9 cellular contexts compared by ENCODE assay signal in the genomic region with DNA sequence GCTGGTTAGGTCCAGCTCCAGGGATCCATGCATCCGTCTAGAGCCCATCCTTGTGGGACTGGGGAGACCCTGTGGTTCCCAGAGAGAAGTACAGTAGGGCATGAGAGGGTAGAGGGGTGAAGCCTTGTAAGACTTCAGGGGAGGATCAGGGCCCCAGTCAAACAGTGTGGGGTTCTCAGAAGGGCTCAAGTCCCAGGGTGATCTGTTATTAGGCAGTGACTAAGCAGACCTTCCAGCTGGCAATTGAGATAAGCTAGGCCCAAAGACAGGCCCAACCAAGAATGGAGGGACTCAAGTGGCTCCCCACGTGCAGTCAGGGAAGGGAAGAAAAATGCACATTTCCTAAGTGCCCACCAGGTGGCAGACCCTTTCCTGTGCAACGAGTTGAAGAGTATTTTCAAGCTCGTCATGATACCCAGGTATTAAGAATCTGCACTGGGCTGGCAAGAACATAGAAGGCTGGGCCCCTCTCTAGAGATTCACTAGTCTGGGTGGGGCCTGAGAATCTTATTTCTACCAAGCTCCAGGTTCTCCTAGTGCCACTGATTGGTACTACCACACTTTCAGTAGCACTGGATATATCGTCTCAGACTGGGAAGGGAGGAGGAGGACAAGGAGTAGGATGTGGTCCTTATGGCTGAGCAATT.
DNase-seq lines count a peak whose midpoint lies in the region; ATAC-seq, FAIRE-seq and TF ChIP-seq lines count a peak whose summit lies in the region.
"Had no signal": no experiment of that assay in that cellular context is flagged by ENCODE, and none has a peak within 500 bp of the region (broad histone marks: within the 10 kb centered on the region; RNA-seq: fewer than 3 reads in every experiment).

No MANE protein-coding gene starts in this region.

- H3K27ac ChIP-seq in HepG2 (ENCODE audit: extremely low read length, insufficient read depth, low read length) = no peak overlapping the region

- H3K79me2 ChIP-seq in HepG2 (ENCODE audit: insufficient read depth, low read length) = no peaks in the 10 kb centered on the region

- CTCF ChIA-PET in HepG2 (lab: Yijun Ruan, JAX; ENCODE audit: low intra/inter-chr PET ratio, low total read pairs) = interaction anchor here (1.3 to 1.7 kb wide), 2 partner anchors 52 to 455 kb away, joined by 8 read pairs; no protein-coding TSS in a partner anchor

- WGBS in HepG2 (ENCODE audit: low lambda C conversion rate) = 72% methylated on average over 4 of the region's 5 CpGs

- in situ Hi-C loops in HepG2 (cut with HindIII; ENCODE audit: extremely low pct_ligation_motif_present, low pct_unique_long_range_greater_than_20kb) = no loop called here

- peak; percentile 91 for TF ChIP-seq CTCF in chondrocyte (IDR thresholded peaks at IDR 0.05)
- peak; percentile 73 for TF ChIP-seq CTCF in HepG2 (CRISPR knock-in tag; IDR thresholded peaks at IDR 0.05)

- intact Hi-C loops in HepG2 (cut with micrococcal nuclease; ENCODE audit: unreplicated experiment) = loop anchor here (1.0 to 5.0 kb wide), 4 partner anchors 53 to 498 kb away; no protein-coding TSS in a partner anchor

- no peak for TF ChIP-seq POLR2A in HepG2 (IDR thresholded peaks at IDR 0.05; ENCODE audit: insufficient read depth in 1 of 2, low read depth in 2 of 2, low read length in 2 of 2)

- DNase-seq in NCI-H1694 (lab: John Stamatoyannopoulos, UW) (peak; percentile 9), NCI-H1694 treated with DMSO at 0.1 percent for 48 hours (lab: John Stamatoyannopoulos, UW) (no peak), RCC 7860 (ENCODE audit: low spot score) (peak; percentile 6), chondrocyte (ENCODE audit: low spot score) (no peak), HepG2 (ENCODE audit: low spot score) (peak; percentile 26)
- peak; percentile 17 to 20 for DNase-seq in stimulated activated naive CD8-positive, alpha-beta T cell treated with anti-CD3 and anti-CD28 coated beads, Interleukin-15, amount 100 ng/mL, for 72 hours

- H3K4me2 ChIP-seq in HepG2 (ENCODE audit: low read depth, low read length) = no peak overlapping the region

- no peaks in the 10 kb centered on the region for H3K4me1 ChIP-seq in HepG2 (ENCODE audit: insufficient read depth, low read length)

- H3K36me3 Mint-ChIP-seq in chondrocyte (ENCODE audit: low read depth) = no peaks in the 10 kb centered on the region

- no peak overlapping the region for H3K4me3 Mint-ChIP-seq in chondrocyte (ENCODE audit: unreplicated experiment)
- no peak overlapping the region for H3K4me3 Mint-ChIP-seq in stimulated activated naive CD8-positive, alpha-beta T cell treated with anti-CD3 and anti-CD28 coated beads, Interleukin-15, amount 100 ng/mL, for 72 hours

- no peak overlapping the region for H2AFZ ChIP-seq in HepG2 (ENCODE audit: low read length)

- POLR2A ChIA-PET in HepG2 (lab: Yijun Ruan, JAX) = interaction anchor here (1.0 kb wide), 1 partner anchor 310 kb away, joined by 8 read pairs; no protein-coding TSS in a partner anchor

- H3K9me3 Mint-ChIP-seq in chondrocyte (ENCODE audit: low read depth) = no peaks in the 10 kb centered on the region
- H3K9me3 Mint-ChIP-seq in stimulated activated naive CD8-positive, alpha-beta T cell treated with anti-CD3 and anti-CD28 coated beads, Interleukin-15, amount 100 ng/mL, for 72 hours = no peaks in the 10 kb centered on the region

- H3K4me1 Mint-ChIP-seq in chondrocyte (ENCODE audit: low read depth) = peaks cover 15% of the 10 kb centered on the region
- H3K4me1 Mint-ChIP-seq in stimulated activated naive CD8-positive, alpha-beta T cell treated with anti-CD3 and anti-CD28 coated beads, Interleukin-15, amount 100 ng/mL, for 72 hours = no peaks in the 10 kb centered on the region

- FAIRE-seq in RCC 7860 (lab: Jason Lieb, UNC) (no peak), HepG2 (lab: Jason Lieb, UNC) (peak; percentile 74)
- FAIRE-seq: endometrium had no signal

- 0 out of 2 replicates have a peak, but pooled peaks have one; percentile 39 for TF ChIP-seq RAD21 in HepG2 (CRISPR knock-in tag; IDR thresholded peaks at IDR 0.05)

- no peaks in the 10 kb centered on the region for H3K9me3 ChIP-seq in HepG2 (ENCODE audit: low read length)

- no peak overlapping the region for H3K9ac ChIP-seq in HepG2 (ENCODE audit: insufficient read depth, low read depth, low read length)

- ATAC-seq in GM21360 (IDR thresholded peaks at IDR 0.05; ENCODE audit: unreplicated experiment) (peak; percentile 95), HG03558 (IDR thresholded peaks at IDR 0.05; ENCODE audit: extremely low read depth, unreplicated experiment) (peak; percentile 88), HepG2 (peak; percentile 88)
- ATAC-seq in stimulated activated naive CD8-positive, alpha-beta T cell treated with anti-CD3 and anti-CD28 coated beads, Interleukin-15, amount 100 ng/mL, for 72 hours = peak; percentile 75

- H3K27me3 ChIP-seq in HepG2 (ENCODE audit: control insufficient read depth in 1 of 2, insufficient read depth in 2 of 2, low read length in 2 of 2) = no peaks in the 10 kb centered on the region

- H3K27me3 Mint-ChIP-seq in chondrocyte (ENCODE audit: low read depth) = no peaks in the 10 kb centered on the region
- peaks cover 10% of the 10 kb centered on the region for H3K27me3 Mint-ChIP-seq in stimulated activated naive CD8-positive, alpha-beta T cell treated with anti-CD3 and anti-CD28 coated beads, Interleukin-15, amount 100 ng/mL, for 72 hours

- no peak overlapping the region for H3K4me3 ChIP-seq in HepG2 (replicated peaks in 1 of 3; ENCODE audit: insufficient read depth in 1 of 3, low read depth in 2 of 3, low read length in 3 of 3)

- TF ChIP-seq EP300 in HepG2 (IDR thresholded peaks at IDR 0.05; ENCODE audit: low read depth in 2 of 2, low read length in 2 of 2) (no peak), HepG2 (CRISPR knock-in tag; IDR thresholded peaks at IDR 0.05; ENCODE audit: borderline replicate concordance) (no peak)

- H3K27ac Mint-ChIP-seq in chondrocyte (ENCODE audit: unreplicated experiment) = peak overlapping the region; percentile 25
- H3K27ac Mint-ChIP-seq in stimulated activated naive CD8-positive, alpha-beta T cell treated with anti-CD3 and anti-CD28 coated beads, Interleukin-15, amount 100 ng/mL, for 72 hours = peak overlapping the region in 1 of 2 donors; percentile 88

- no TSS peak for BruUV-seq in HepG2 (replicated peaks; lab: Mats Ljungman, UMichigan)

- no peaks in the 10 kb centered on the region for H4K20me1 ChIP-seq in HepG2 (ENCODE audit: insufficient read depth, low read length)

- H3K36me3 ChIP-seq in HepG2 (replicated peaks in 1 of 2; ENCODE audit: control insufficient read depth in 1 of 2, insufficient read depth in 2 of 2, low read length in 2 of 2) = peaks cover 0 to 1% of the 10 kb centered on the region in 2 experiments; a peak in 1 of 5 replicates

TF ChIP-seq in HepG2, 621 proteins besides CTCF, POLR2A, EP300 and RAD21 (continues in another document):
- TF ChIP-seq ZNF160 (CRISPR knock-in tag; IDR thresholded peaks at IDR 0.05) = 0 out of 2 replicates have a peak, but pooled peaks have one; percentile 24
- no peak for TF ChIP-seq SRF (IDR thresholded peaks at IDR 0.05; ENCODE audit: low read depth, low read length)
- no peak for TF ChIP-seq ZMYM4 (CRISPR knock-in tag; IDR thresholded peaks at IDR 0.05)
- TF ChIP-seq ZNF547 (CRISPR knock-in tag; IDR thresholded peaks at IDR 0.05) = no peak
- TF ChIP-seq ZBTB8A (CRISPR knock-in tag; IDR thresholded peaks at IDR 0.05; ENCODE audit: borderline replicate concordance, low read depth) = no peak
- TF ChIP-seq ZNF841 (CRISPR knock-in tag; IDR thresholded peaks at IDR 0.05; ENCODE audit: borderline replicate concordance) = no peak
- peak; percentile 76 for TF ChIP-seq STAG1 (CRISPR knock-in tag; IDR thresholded peaks at IDR 0.05)
- no peak for TF ChIP-seq ZBTB4 (CRISPR knock-in tag; IDR thresholded peaks at IDR 0.05; ENCODE audit: borderline replicate concordance)
- TF ChIP-seq SNAI1 (CRISPR knock-in tag; IDR thresholded peaks at IDR 0.05; ENCODE audit: borderline replicate concordance) = no peak
- no peak for TF ChIP-seq ZKSCAN5 (CRISPR knock-in tag; IDR thresholded peaks at IDR 0.05)
- TF ChIP-seq ERF (CRISPR knock-in tag; IDR thresholded peaks at IDR 0.05) = no peak
- TF ChIP-seq, protein P1, sequence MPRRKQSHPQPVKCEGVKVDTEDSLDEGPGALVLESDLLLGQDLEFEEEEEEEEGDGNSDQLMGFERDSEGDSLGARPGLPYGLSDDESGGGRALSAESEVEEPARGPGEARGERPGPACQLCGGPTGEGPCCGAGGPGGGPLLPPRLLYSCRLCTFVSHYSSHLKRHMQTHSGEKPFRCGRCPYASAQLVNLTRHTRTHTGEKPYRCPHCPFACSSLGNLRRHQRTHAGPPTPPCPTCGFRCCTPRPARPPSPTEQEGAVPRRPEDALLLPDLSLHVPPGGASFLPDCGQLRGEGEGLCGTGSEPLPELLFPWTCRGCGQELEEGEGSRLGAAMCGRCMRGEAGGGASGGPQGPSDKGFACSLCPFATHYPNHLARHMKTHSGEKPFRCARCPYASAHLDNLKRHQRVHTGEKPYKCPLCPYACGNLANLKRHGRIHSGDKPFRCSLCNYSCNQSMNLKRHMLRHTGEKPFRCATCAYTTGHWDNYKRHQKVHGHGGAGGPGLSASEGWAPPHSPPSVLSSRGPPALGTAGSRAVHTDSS (CRISPR knock-in tag; conservative IDR thresholded peaks at IDR 0.05) = no peak

Comparison
In these comparisons a context has a peak if more than half of its experiments do, and no peak if none do; other contexts are left out.
1. DNase-seq: peak in NCI-H1694 (single experiment), RCC 7860 (single experiment), HepG2 (single experiment) and stimulated activated naive CD8-positive, alpha-beta T cell treated with anti-CD3 and anti-CD28 coated beads, Interleukin-15, amount 100 ng/mL, for 72 hours (2 of 2); none in NCI-H1694 treated with DMSO at 0.1 percent for 48 hours (single experiment) and chondrocyte (single experiment).
2. Peak in every context shown above with its lines, with median percentiles within 50 percentile points of each other: ATAC-seq.